In genomic region chr22:27222178-27222577, GRCh38 we compare ENCODE assay signal across 26 cellular contexts.
DNase-seq lines count a peak whose midpoint lies in the region; ATAC-seq, FAIRE-seq and TF ChIP-seq lines count a peak whose summit lies in the region.
"Had no signal": no experiment of that assay in that cellular context is flagged by ENCODE, and none has a peak within 500 bp of the region (broad histone marks: within the 10 kb centered on the region; RNA-seq: fewer than 3 reads in every experiment).

No MANE protein-coding gene starts in this region.

- H4K20me1 ChIP-seq in K562 (replicated peaks; ENCODE audit: control insufficient read depth, insufficient read depth, low read length), result no peaks in the 10 kb centered on the region; the same call in 1 of the 2 replicates
- H4K20me1 ChIP-seq: BLaER1 had no signal

- no peaks in the 10 kb centered on the region for H3K79me2 ChIP-seq in K562 (ENCODE audit: control insufficient read depth, insufficient read depth, low read length)

- H3K4me1 Mint-ChIP-seq in stimulated activated naive B cell treated with anti-CD40 and anti-IgM and Interleukin-4, amounts not matched to agents 10 μg/mL and 1 μg/mL and 100 μg/mL, for 72 hours, result no peaks in the 10 kb centered on the region
- H3K4me1 Mint-ChIP-seq: CD14-positive monocyte; CD4-positive, alpha-beta memory T cell; CD4-positive, CD25-positive, alpha-beta regulatory T cell; CD8-positive, alpha-beta memory T cell had no signal

- no peak overlapping the region for H3K27ac Mint-ChIP-seq in stimulated activated naive B cell treated with anti-CD40 and anti-IgM and Interleukin-4, amounts not matched to agents 10 μg/mL and 1 μg/mL and 100 μg/mL, for 72 hours
- H3K27ac Mint-ChIP-seq: CD14-positive monocyte; CD4-positive, alpha-beta memory T cell; CD4-positive, CD25-positive, alpha-beta regulatory T cell; CD8-positive, alpha-beta memory T cell had no signal

- no peak overlapping the region for H3K4me2 ChIP-seq in K562 (ENCODE audit: insufficient read depth, low read length)
- H3K4me2 ChIP-seq: BLaER1 had no signal

- intact Hi-C loops in K562 (cut with micrococcal nuclease), result no loop called here

- H3K9me3 Mint-ChIP-seq in stimulated activated naive B cell treated with anti-CD40 and anti-IgM and Interleukin-4, amounts not matched to agents 10 μg/mL and 1 μg/mL and 100 μg/mL, for 72 hours, result no peaks in the 10 kb centered on the region
- H3K9me3 Mint-ChIP-seq: CD8-positive, alpha-beta memory T cell had no signal

- POLR2A ChIA-PET in HEK293T (lab: Yijun Ruan, JAX), result no interaction called here
- POLR2A ChIA-PET in K562 (lab: Yijun Ruan, JAX), result no interaction called here

- no peak overlapping the region for H3K4me3 Mint-ChIP-seq in stimulated activated naive B cell treated with anti-CD40 and anti-IgM and Interleukin-4, amounts not matched to agents 10 μg/mL and 1 μg/mL and 100 μg/mL, for 72 hours
- H3K4me3 Mint-ChIP-seq: CD14-positive monocyte; CD4-positive, alpha-beta memory T cell; CD4-positive, CD25-positive, alpha-beta regulatory T cell; CD8-positive, alpha-beta memory T cell had no signal

- no peak for FAIRE-seq in K562 (lab: Jason Lieb, UNC)
- peak; percentile 100 for FAIRE-seq in urothelium cell line (lab: Jason Lieb, UNC)
- FAIRE-seq in GM12891 (lab: Jason Lieb, UNC), result no peak
- FAIRE-seq: A204.1, D721Med, G401.6, GM12892, GM18507 had no signal

- TF ChIP-seq EP300 in K562 (IDR thresholded peaks at IDR 0.05; ENCODE audit: low read length), result no peak

- no peak overlapping the region for H3K9ac ChIP-seq in adipocyte (ENCODE audit: low read length)
- no peak overlapping the region for H3K9ac ChIP-seq in K562 (ENCODE audit: insufficient read depth in 1 of 2, low read depth in 2 of 2, low read length in 2 of 2)
- H3K9ac ChIP-seq: BLaER1 had no signal

- H3K4me1 ChIP-seq in adipocyte (ENCODE audit: control insufficient read depth, insufficient read depth, low read length), result peaks cover 37% of the 10 kb centered on the region
- no peaks in the 10 kb centered on the region for H3K4me1 ChIP-seq in K562 (replicated peaks in 1 of 2; ENCODE audit: control insufficient read depth in 2 of 2, insufficient read depth in 2 of 2, low read length in 2 of 2)
- H3K4me1 ChIP-seq: BE2C had no signal

- no peaks in the 10 kb centered on the region for H3K9me1 ChIP-seq in K562 (ENCODE audit: control insufficient read depth, insufficient read depth, low read length)

- ATAC-seq in K562, result no peak
- ATAC-seq in stimulated activated naive B cell treated with anti-CD40 and anti-IgM and Interleukin-4, amounts not matched to agents 10 μg/mL and 1 μg/mL and 100 μg/mL, for 72 hours (replicated peaks), result no peak

- TF ChIP-seq POLR2A in K562 (conservative IDR thresholded peaks at IDR 0.05) (no peak), GM12891 (IDR thresholded peaks at IDR 0.05; ENCODE audit: low read depth, low read length) (no peak)

- in situ Hi-C loops in K562 (cut with MboI), result no loop called here

- BruUV-seq in K562 (replicated peaks; lab: Mats Ljungman, UMichigan), result no TSS peak

- no peaks in the 10 kb centered on the region for H3K36me3 Mint-ChIP-seq in stimulated activated naive B cell treated with anti-CD40 and anti-IgM and Interleukin-4, amounts not matched to agents 10 μg/mL and 1 μg/mL and 100 μg/mL, for 72 hours
- H3K36me3 Mint-ChIP-seq: CD14-positive monocyte; CD4-positive, alpha-beta memory T cell; CD4-positive, CD25-positive, alpha-beta regulatory T cell; CD8-positive, alpha-beta memory T cell had no signal

- H2AFZ ChIP-seq in K562 (ENCODE audit: low read depth, low read length), result no peak overlapping the region

- H3K27me3 Mint-ChIP-seq in stimulated activated naive B cell treated with anti-CD40 and anti-IgM and Interleukin-4, amounts not matched to agents 10 μg/mL and 1 μg/mL and 100 μg/mL, for 72 hours, result peaks cover 6 to 11% of the 10 kb centered on the region in 2 donors

- TF ChIP-seq CTCF in K562 (IDR thresholded peaks at IDR 0.05 in 2 of 3, conservative IDR thresholded peaks at IDR 0.05 in 1 of 3; ENCODE audit: insufficient read depth in 2 of 3, low read depth in 1 of 3, low read length in 3 of 3), result no peak

- H3K4me3 ChIP-seq in adipocyte (ENCODE audit: low read length) (peak overlapping the region; percentile 19), K562 (no peak overlapping the region)
- H3K4me3 ChIP-seq: BLaER1 had no signal

- TF ChIP-seq RAD21 in K562 (CRISPR knock-in tag; conservative IDR thresholded peaks at IDR 0.05 in 1 of 2, IDR thresholded peaks at IDR 0.05 in 1 of 2), result no peak

- no peak for DNase-seq in HEK293T (ENCODE audit: extremely low spot score)
- DNase-seq in adipocyte (ENCODE audit: low read depth), result no peak
- no peak for DNase-seq in K562 (ENCODE audit: extremely low read depth in 1 of 4, low spot score in 3 of 4)
- DNase-seq in urothelium cell line (ENCODE audit: low spot score), result no peak
- DNase-seq in stimulated activated naive B cell treated with anti-CD40 and anti-IgM and Interleukin-4, amounts not matched to agents 10 μg/mL and 1 μg/mL and 100 μg/mL, for 72 hours, result no peak
- no peak for DNase-seq in COLO829 (ENCODE audit: low spot score)
- DNase-seq in NCI-H1105 treated with DMSO at 0.1 percent for 48 hours (lab: John Stamatoyannopoulos, UW), result no peak
- no peak for DNase-seq in GM12891 (ENCODE audit: insufficient read length, low spot score)
- DNase-seq: 8988T; ACHN; BE2C; C1 segment of cervical spinal cord; Caco-2; Calu3; CD4-positive, alpha-beta memory T cell; CD4-positive, CD25-positive, alpha-beta regulatory T cell; CD8-positive, alpha-beta memory T cell; DMS79 treated with DMSO at 0.1 percent for 48 hours; GF-D8 had no signal

- CTCF ChIA-PET in HEK293T (lab: Yijun Ruan, JAX) (no interaction called here), K562 (lab: Yijun Ruan, JAX; ENCODE audit: low intra/inter-chr PET ratio) (no interaction called here)

- H3K9me3 ChIP-seq in adipocyte (ENCODE audit: control insufficient read depth, low read length), result peaks cover 25% of the 10 kb centered on the region
- H3K9me3 ChIP-seq in K562 (replicated peaks; ENCODE audit: control insufficient read depth, insufficient read depth, low read depth, low read length), result no peaks in the 10 kb centered on the region
- H3K9me3 ChIP-seq: BE2C, BLaER1, Caco-2 had no signal

- no peaks in the 10 kb centered on the region for H3K36me3 ChIP-seq in adipocyte (ENCODE audit: control insufficient read depth, insufficient read depth, low read length, severe bottlenecking)
- H3K36me3 ChIP-seq in K562 (ENCODE audit: control insufficient read depth, insufficient read depth, low read length), result no peaks in the 10 kb centered on the region
- H3K36me3 ChIP-seq: BE2C, BLaER1 had no signal

- H3K27ac ChIP-seq in K562 (ENCODE audit: extremely low read depth, low read depth, low read length), result no peak overlapping the region
- H3K27ac ChIP-seq: BLaER1 had no signal

- H3K27me3 ChIP-seq in adipocyte (replicated peaks; ENCODE audit: control insufficient read depth, insufficient read depth, low read length) (peaks cover 5% of the 10 kb centered on the region), K562 (ENCODE audit: control insufficient read depth in 2 of 2, insufficient read depth in 2 of 2, low read length in 2 of 2) (no peaks in the 10 kb centered on the region)
- H3K27me3 ChIP-seq: BE2C, BLaER1 had no signal

TF ChIP-seq in HEK293T, 16 proteins besides CTCF, POLR2A, EP300 and RAD21:
- TF ChIP-seq FOXK2 (IDR thresholded peaks at IDR 0.05) (no peak), SUZ12 (IDR thresholded peaks at IDR 0.05) (0 out of 2 replicates have a peak, but pooled peaks have one; percentile 38)

TF ChIP-seq in K562, 482 proteins besides CTCF, POLR2A, EP300 and RAD21:
- TF ChIP-seq ESRRA (IDR thresholded peaks at IDR 0.05; ENCODE audit: borderline replicate concordance, low read depth) (no peak), EHMT2 (IDR thresholded peaks at IDR 0.05) (0 out of 2 replicates have a peak, but pooled peaks have one; percentile 11), ESRRB (CRISPR knock-in tag; IDR thresholded peaks at IDR 0.05; ENCODE audit: borderline replicate concordance) (no peak), ATF6 (CRISPR knock-in tag; IDR thresholded peaks at IDR 0.05) (no peak)
TF ChIP-seq in K562: peak in this region for 1.

TF ChIP-seq in GM12891, 5 proteins besides CTCF, POLR2A, EP300 and RAD21:
- TF ChIP-seq PAX5 (IDR thresholded peaks at IDR 0.05; ENCODE audit: insufficient read depth, low read length, severe bottlenecking) (no peak), POU2F2 (IDR thresholded peaks at IDR 0.05; ENCODE audit: low read depth, low read length) (no peak), SPI1 (IDR thresholded peaks at IDR 0.05; ENCODE audit: low read depth, low read length) (no peak), POLR2AphosphoS5 (IDR thresholded peaks at IDR 0.05; ENCODE audit: low read depth, low read length) (no peak), TAF1 (IDR thresholded peaks at IDR 0.05; ENCODE audit: low read depth, low read length) (no peak)
